In the genomic region with DNA sequence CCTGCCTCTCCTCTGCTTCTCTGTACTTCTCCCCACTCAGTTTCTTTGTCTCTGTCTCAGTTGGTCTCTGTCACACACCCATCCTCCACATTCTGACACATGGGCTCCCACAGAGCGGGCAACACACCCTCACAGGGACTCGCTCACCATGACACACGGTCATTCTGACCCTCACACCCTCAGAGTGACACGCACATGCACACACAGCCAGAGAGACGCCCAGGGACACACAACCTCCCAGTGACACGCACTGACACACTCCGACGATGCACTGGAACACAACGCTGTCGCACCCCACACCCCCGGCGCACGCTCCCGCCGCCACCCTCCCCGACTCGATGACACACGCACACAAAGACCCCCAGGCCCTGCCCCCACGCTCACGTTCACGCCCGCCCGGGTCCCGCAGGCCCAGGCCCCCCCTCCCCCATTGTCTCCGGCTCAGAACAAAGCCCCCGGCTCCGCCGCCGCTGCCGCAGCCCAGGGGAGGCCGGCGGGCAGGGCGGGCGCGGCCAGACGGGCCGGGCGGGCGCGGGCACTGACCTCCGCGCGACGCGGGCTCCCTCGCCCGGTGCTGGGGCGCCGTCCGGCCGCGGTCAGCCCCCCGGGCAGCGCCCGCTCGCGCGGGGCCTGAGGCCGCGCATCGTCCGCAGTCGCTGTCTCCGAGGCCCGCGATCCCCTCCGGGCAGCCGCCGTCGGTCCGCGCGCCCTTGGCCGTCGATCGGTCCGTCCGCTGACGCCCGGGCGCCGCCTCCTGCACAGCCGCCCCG, we compare ENCODE assay signal across 8 cellular contexts. TPM values are rescaled to one million over a fixed set of nuclear protein-coding genes. Genes with fewer than 3 reads are reported as not detected.
A peak's percentile ranks its signal among the peaks of the same experiment; 100 is the strongest.
DNase-seq lines count a peak whose midpoint lies in the region; ATAC-seq, FAIRE-seq and TF ChIP-seq lines count a peak whose summit lies in the region.

No MANE protein-coding gene starts in this region.

- intact Hi-C loops in esophagus squamous epithelium (cut with DNase I): no loop called here

- ATAC-seq in CD4-positive, CD25-positive, alpha-beta regulatory T cell (ENCODE audit: low read depth in 2 of 2): peak; percentile 37 to 38
- peak; percentile 48 for ATAC-seq in SK-N-SH treated with all-trans-retinoic acid at 6 μM for 48 hours
- no peak for ATAC-seq in HG02970 (IDR thresholded peaks at IDR 0.05; ENCODE audit: low FRiP score, unreplicated experiment)
- ATAC-seq in HG02852 (IDR thresholded peaks at IDR 0.05; ENCODE audit: unreplicated experiment): no peak

- H3K36me3 ChIP-seq in CD4-positive, CD25-positive, alpha-beta regulatory T cell (ENCODE audit: control insufficient read depth, insufficient read depth, low read length): no peaks in the 10 kb centered on the region
- H3K36me3 ChIP-seq in esophagus squamous epithelium (no peaks in the 10 kb centered on the region), osteoblast (ENCODE audit: insufficient read depth, low read length) (no peaks in the 10 kb centered on the region)

- H2AFZ ChIP-seq in osteoblast (ENCODE audit: low read length): no peak overlapping the region

- H3K27ac Mint-ChIP-seq in CD4-positive, CD25-positive, alpha-beta regulatory T cell: no peak overlapping the region

- H3K4me3 Mint-ChIP-seq in CD4-positive, CD25-positive, alpha-beta regulatory T cell: no peak overlapping the region

- H3K9me3 ChIP-seq in CD4-positive, CD25-positive, alpha-beta regulatory T cell (ENCODE audit: control insufficient read depth in 2 of 2, low read length in 2 of 2): no peaks in the 10 kb centered on the region
- H3K9me3 ChIP-seq in esophagus squamous epithelium (no peaks in the 10 kb centered on the region), osteoblast (ENCODE audit: low read depth, low read length) (no peaks in the 10 kb centered on the region)

- no peaks in the 10 kb centered on the region for H3K79me2 ChIP-seq in osteoblast (ENCODE audit: insufficient read depth, low read length)

- H3K4me3 ChIP-seq in CD4-positive, CD25-positive, alpha-beta regulatory T cell (ENCODE audit: low read depth, low read length): peak overlapping the region; percentile 64
- H3K4me3 ChIP-seq in esophagus squamous epithelium (peak overlapping the region; percentile 7 to 73 (median 50)), osteoblast (ENCODE audit: insufficient read depth, low read length) (no peak overlapping the region)

- H3K27me3 ChIP-seq in CD4-positive, CD25-positive, alpha-beta regulatory T cell (ENCODE audit: control insufficient read depth, insufficient read depth, low read length): peaks cover 29% of the 10 kb centered on the region
- peaks cover 0 to 57% (median 0%) of the 10 kb centered on the region in 4 donors for H3K27me3 ChIP-seq in esophagus squamous epithelium
- H3K27me3 ChIP-seq in osteoblast (ENCODE audit: insufficient read depth, low read length): peaks cover 85% of the 10 kb centered on the region

- 15 to 33% methylated on average over 1 to 8 of the region's 84 CpGs for WGBS in esophagus squamous epithelium, 2 donors

- peak overlapping the region; percentile 47 for H3K4me2 ChIP-seq in osteoblast (ENCODE audit: insufficient read depth, low read length)

- peaks cover 0 to 2% (median 0%) of the 10 kb centered on the region in 7 donors for H3K9me3 Mint-ChIP-seq in CD4-positive, CD25-positive, alpha-beta regulatory T cell

- DNase-seq in CD4-positive, CD25-positive, alpha-beta regulatory T cell: peak in 1 of 3 donors; percentile 15
- DNase-seq in esophagus squamous epithelium (lab: John Stamatoyannopoulos, UW) (no peak), osteoblast (ENCODE audit: insufficient read length, low spot score, missing footprints) (peak; percentile 83), RCC 7860 (ENCODE audit: low spot score) (no peak), glomerular visceral epithelial cell (ENCODE audit: extremely low spot score) (no peak)

- H3K27me3 Mint-ChIP-seq in CD4-positive, CD25-positive, alpha-beta regulatory T cell: peaks cover 16% of the 10 kb centered on the region

- H3K4me1 ChIP-seq in CD4-positive, CD25-positive, alpha-beta regulatory T cell (ENCODE audit: control insufficient read depth, insufficient read depth, low read length, poor library complexity, severe bottlenecking): peaks cover 4% of the 10 kb centered on the region
- H3K4me1 ChIP-seq in esophagus squamous epithelium (peaks cover 0 to 21% (median 0%) of the 10 kb centered on the region in 3 donors), osteoblast (ENCODE audit: insufficient read depth, low read length) (peaks cover 4% of the 10 kb centered on the region)

- H3K4me1 Mint-ChIP-seq in CD4-positive, CD25-positive, alpha-beta regulatory T cell: peaks cover 0 to 11% (median 1%) of the 10 kb centered on the region in 4 donors

- no peak for FAIRE-seq in RCC 7860 (lab: Jason Lieb, UNC)

- no peak for TF ChIP-seq POLR2A in esophagus squamous epithelium (IDR thresholded peaks at IDR 0.05)

- peak overlapping the region; percentile 39 for H3K27ac ChIP-seq in CD4-positive, CD25-positive, alpha-beta regulatory T cell (ENCODE audit: insufficient read depth, low read length, poor library complexity, severe bottlenecking)
- H3K27ac ChIP-seq in esophagus squamous epithelium (peak overlapping the region; percentile 56 to 87 (median 76)), osteoblast (ENCODE audit: low read depth, low read length) (no peak overlapping the region)

- H4K20me1 ChIP-seq in osteoblast (ENCODE audit: insufficient read depth, low read length): no peaks in the 10 kb centered on the region

- no peaks in the 10 kb centered on the region for H3K36me3 Mint-ChIP-seq in CD4-positive, CD25-positive, alpha-beta regulatory T cell

- TF ChIP-seq CTCF in esophagus squamous epithelium (IDR thresholded peaks at IDR 0.05) (no peak), osteoblast (IDR thresholded peaks at IDR 0.05; ENCODE audit: extremely low read depth, low read depth, low read length) (no peak)

TF ChIP-seq in SK-N-SH treated with all-trans-retinoic acid at 6 μM for 48 hours, 23 proteins besides CTCF, POLR2A, EP300 and RAD21:
- TF ChIP-seq, protein P1, sequence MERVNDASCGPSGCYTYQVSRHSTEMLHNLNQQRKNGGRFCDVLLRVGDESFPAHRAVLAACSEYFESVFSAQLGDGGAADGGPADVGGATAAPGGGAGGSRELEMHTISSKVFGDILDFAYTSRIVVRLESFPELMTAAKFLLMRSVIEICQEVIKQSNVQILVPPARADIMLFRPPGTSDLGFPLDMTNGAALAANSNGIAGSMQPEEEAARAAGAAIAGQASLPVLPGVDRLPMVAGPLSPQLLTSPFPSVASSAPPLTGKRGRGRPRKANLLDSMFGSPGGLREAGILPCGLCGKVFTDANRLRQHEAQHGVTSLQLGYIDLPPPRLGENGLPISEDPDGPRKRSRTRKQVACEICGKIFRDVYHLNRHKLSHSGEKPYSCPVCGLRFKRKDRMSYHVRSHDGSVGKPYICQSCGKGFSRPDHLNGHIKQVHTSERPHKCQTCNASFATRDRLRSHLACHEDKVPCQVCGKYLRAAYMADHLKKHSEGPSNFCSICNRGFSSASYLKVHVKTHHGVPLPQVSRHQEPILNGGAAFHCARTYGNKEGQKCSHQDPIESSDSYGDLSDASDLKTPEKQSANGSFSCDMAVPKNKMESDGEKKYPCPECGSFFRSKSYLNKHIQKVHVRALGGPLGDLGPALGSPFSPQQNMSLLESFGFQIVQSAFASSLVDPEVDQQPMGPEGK (CRISPR knock-in tag; IDR thresholded peaks at IDR 0.05; ENCODE audit: borderline replicate concordance): no peak
- TF ChIP-seq ISL1 (CRISPR knock-in tag; IDR thresholded peaks at IDR 0.05) (no peak), ZFP30 (CRISPR knock-in tag; IDR thresholded peaks at IDR 0.05) (no peak), SNAI2 (CRISPR knock-in tag; IDR thresholded peaks at IDR 0.05) (no peak), ZNF8 (CRISPR knock-in tag; IDR thresholded peaks at IDR 0.05) (no peak), TOX (CRISPR knock-in tag; IDR thresholded peaks at IDR 0.05; ENCODE audit: borderline replicate concordance) (no peak), ESRRG (CRISPR knock-in tag; IDR thresholded peaks at IDR 0.05) (no peak), RARB (CRISPR knock-in tag; IDR thresholded peaks at IDR 0.05) (no peak), ZC3H10 (CRISPR knock-in tag; IDR thresholded peaks at IDR 0.05) (no peak)

RNA-seq across cellular contexts. Expression of a gene that starts 0.4 kb away (rescaled TPM):
- total RNA-seq in CD4-positive, CD25-positive, alpha-beta regulatory T cell: 2.4 TPM
- polyA plus RNA-seq in CD4-positive, CD25-positive, alpha-beta regulatory T cell: 1 to 10 TPM in 2 of 4 donors, under 1 TPM in 2; 0.49 to 1.6 (median 1.0) TPM
- total RNA-seq in esophagus squamous epithelium: 1 to 10 TPM; 1.1 to 9.9 (median 2.3) TPM
- 0.59 and 1.1 TPM in 2 replicates for total RNA-seq in osteoblast

RNA-seq across cellular contexts. Expression of a gene that starts 27.9 kb away (rescaled TPM):
- total RNA-seq in CD4-positive, CD25-positive, alpha-beta regulatory T cell: 10.0 TPM
- polyA plus RNA-seq in CD4-positive, CD25-positive, alpha-beta regulatory T cell: 10 to 100 TPM; 18.5 to 35.5 (median 25.1) TPM
- total RNA-seq in esophagus squamous epithelium: 10 to 100 TPM; 18.9 to 31.8 (median 26.1) TPM
- 29.5 and 29.7 TPM in 2 replicates for total RNA-seq in osteoblast

RNA-seq across cellular contexts. Expression of a gene that starts 36.0 kb away (rescaled TPM):
- total RNA-seq in CD4-positive, CD25-positive, alpha-beta regulatory T cell: 100 TPM
- 100 to 1,000 TPM; 135 to 165 (median 137) TPM for polyA plus RNA-seq in CD4-positive, CD25-positive, alpha-beta regulatory T cell
- 10 to 100 TPM; 15.4 to 34.9 (median 27.8) TPM for total RNA-seq in esophagus squamous epithelium
- 120 and 127 TPM in 2 replicates for total RNA-seq in osteoblast

RNA-seq across cellular contexts. Expression of a gene that starts 43.2 kb away (rescaled TPM):
- 125 TPM for total RNA-seq in CD4-positive, CD25-positive, alpha-beta regulatory T cell
- polyA plus RNA-seq in CD4-positive, CD25-positive, alpha-beta regulatory T cell: 100 to 1,000 TPM; 254 to 386 (median 265) TPM
- total RNA-seq in esophagus squamous epithelium (10 to 100 TPM; 31.9 to 69.2 (median 48.6) TPM), osteoblast (23.5 and 28.0 TPM in 2 replicates)

RNA-seq across cellular contexts. Expression of a gene that starts 51.6 kb away (rescaled TPM):
- total RNA-seq in CD4-positive, CD25-positive, alpha-beta regulatory T cell: 62.9 TPM
- polyA plus RNA-seq in CD4-positive, CD25-positive, alpha-beta regulatory T cell: 100 to 1,000 TPM in 2 of 4 donors, 10 to 100 TPM in 2; 92.8 to 141 (median 115) TPM
- total RNA-seq in esophagus squamous epithelium: 100 to 1,000 TPM in 1 of 4 donors, 10 to 100 TPM in 3; 34.5 to 128 (median 49.5) TPM
- 151 and 176 TPM in 2 replicates for total RNA-seq in osteoblast

Comparison
In these comparisons a context has a peak if more than half of its experiments do, and no peak if none do; other contexts are left out.
1. ATAC-seq: peak in CD4-positive, CD25-positive, alpha-beta regulatory T cell (2 of 2) and SK-N-SH treated with all-trans-retinoic acid at 6 μM for 48 hours (single experiment); none in HG02970 (single experiment) and HG02852 (single experiment).